In the genomic region with DNA sequence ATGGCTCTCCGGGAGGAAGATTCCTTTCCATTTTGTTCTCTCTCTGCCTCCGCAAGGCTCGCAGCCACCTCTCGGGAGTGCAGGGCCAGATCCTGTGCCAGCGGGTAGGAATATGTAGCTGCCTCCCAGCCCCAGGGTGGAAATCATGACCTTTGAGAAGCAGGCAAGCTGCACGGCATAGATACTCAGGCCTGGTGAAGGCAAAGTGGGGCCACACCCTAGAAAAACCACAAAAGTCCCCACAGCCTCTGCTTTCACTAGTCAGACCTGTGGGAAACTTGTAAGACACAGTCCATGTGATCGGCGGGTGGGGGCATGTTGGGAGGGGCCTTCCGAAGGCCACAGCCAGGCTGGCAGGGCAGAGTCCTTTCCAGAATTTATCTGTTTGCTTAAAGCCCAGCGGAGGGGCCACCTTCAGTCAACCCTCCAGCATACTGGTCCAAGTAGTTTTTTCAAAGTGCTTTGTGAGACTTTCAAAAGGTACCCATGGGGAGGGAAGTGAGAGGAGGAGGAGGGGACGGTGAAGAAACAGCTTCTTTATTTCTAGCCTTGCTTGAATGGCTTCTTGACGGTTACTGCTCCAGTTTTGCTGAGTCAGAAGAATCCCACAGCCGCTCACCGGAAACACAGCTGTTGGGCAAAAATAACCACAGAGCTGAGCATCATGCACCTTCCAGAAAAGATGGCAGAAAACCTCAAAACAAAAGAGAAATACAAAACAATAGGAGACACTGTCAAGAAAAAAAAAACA, we compare ENCODE assay signal across 1 cellular context.
TF ChIP-seq lines count a peak whose summit lies in the region.

A gene (plus strand): TSS at position 52 of the 751 bp plus-strand sequence. CDS start 16,562 bp downstream, outside the sequence.

TF ChIP-seq in K562, 482 proteins besides CTCF, POLR2A, EP300 and RAD21 (continued from another document):
- TF ChIP-seq HNRNPK (IDR thresholded peaks at IDR 0.05; ENCODE audit: low read depth, low read length, poor library complexity, severe bottlenecking) = no peak
- TF ChIP-seq POLR2H (tag; IDR thresholded peaks at IDR 0.05; ENCODE audit: low read depth) = peak; percentile 79
- no peak for TF ChIP-seq RBM25 (IDR thresholded peaks at IDR 0.05; ENCODE audit: low read depth, low read length, severe bottlenecking)
- no peak for TF ChIP-seq ZNF165 (CRISPR knock-in tag; IDR thresholded peaks at IDR 0.05; ENCODE audit: borderline replicate concordance)
- peak in 1 of 2 experiments; percentile 43 for TF ChIP-seq NCOA2 (IDR thresholded peaks at IDR 0.05; ENCODE audit: partially characterized antibody in 2 of 2)
- TF ChIP-seq STAT5B (CRISPR knock-in tag; IDR thresholded peaks at IDR 0.05) = no peak
- no peak for TF ChIP-seq ZKSCAN3 (CRISPR knock-in tag; IDR thresholded peaks at IDR 0.05)
- TF ChIP-seq, protein P1, sequence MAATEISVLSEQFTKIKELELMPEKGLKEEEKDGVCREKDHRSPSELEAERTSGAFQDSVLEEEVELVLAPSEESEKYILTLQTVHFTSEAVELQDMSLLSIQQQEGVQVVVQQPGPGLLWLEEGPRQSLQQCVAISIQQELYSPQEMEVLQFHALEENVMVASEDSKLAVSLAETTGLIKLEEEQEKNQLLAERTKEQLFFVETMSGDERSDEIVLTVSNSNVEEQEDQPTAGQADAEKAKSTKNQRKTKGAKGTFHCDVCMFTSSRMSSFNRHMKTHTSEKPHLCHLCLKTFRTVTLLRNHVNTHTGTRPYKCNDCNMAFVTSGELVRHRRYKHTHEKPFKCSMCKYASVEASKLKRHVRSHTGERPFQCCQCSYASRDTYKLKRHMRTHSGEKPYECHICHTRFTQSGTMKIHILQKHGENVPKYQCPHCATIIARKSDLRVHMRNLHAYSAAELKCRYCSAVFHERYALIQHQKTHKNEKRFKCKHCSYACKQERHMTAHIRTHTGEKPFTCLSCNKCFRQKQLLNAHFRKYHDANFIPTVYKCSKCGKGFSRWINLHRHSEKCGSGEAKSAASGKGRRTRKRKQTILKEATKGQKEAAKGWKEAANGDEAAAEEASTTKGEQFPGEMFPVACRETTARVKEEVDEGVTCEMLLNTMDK (IDR thresholded peaks at IDR 0.05; ENCODE audit: borderline replicate concordance, insufficient read depth, low read depth, low read length, poor library complexity, severe bottlenecking) = no peak
- TF ChIP-seq KAT2B (IDR thresholded peaks at IDR 0.05; ENCODE audit: low read depth, low read length) = no peak
- TF ChIP-seq ZNF551 (CRISPR knock-in tag; IDR thresholded peaks at IDR 0.05) = no peak
- TF ChIP-seq TSC22D4 (tag; IDR thresholded peaks at IDR 0.05) = no peak
- TF ChIP-seq, protein P2, sequence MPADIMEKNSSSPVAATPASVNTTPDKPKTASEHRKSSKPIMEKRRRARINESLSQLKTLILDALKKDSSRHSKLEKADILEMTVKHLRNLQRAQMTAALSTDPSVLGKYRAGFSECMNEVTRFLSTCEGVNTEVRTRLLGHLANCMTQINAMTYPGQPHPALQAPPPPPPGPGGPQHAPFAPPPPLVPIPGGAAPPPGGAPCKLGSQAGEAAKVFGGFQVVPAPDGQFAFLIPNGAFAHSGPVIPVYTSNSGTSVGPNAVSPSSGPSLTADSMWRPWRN (IDR thresholded peaks at IDR 0.05; ENCODE audit: low read depth) = 0 out of 2 replicates have a peak, but pooled peaks have one; percentile 14
- no peak for TF ChIP-seq HDGF (IDR thresholded peaks at IDR 0.05)
- TF ChIP-seq HDAC1 (IDR thresholded peaks at IDR 0.05) = peak in 1 of 2 experiments; percentile 69; a peak in 2 of 4 replicates
- TF ChIP-seq FUS (optimal IDR thresholded peaks at IDR 0.05; ENCODE audit: low read depth, low read length) = no peak
- peak; percentile 90 for TF ChIP-seq MEF2A (IDR thresholded peaks at IDR 0.05; ENCODE audit: control insufficient read depth, low read depth, low read length)
- TF ChIP-seq KLF1 (tag; IDR thresholded peaks at IDR 0.05) = peak; percentile 100
- TF ChIP-seq ZNF584 (CRISPR knock-in tag; IDR thresholded peaks at IDR 0.05; ENCODE audit: low read depth) = peak; percentile 92; the same call in 1 of the 2 replicates
- 0 out of 2 replicates have a peak, but pooled peaks have one; percentile 12 for TF ChIP-seq ELF2 (CRISPR knock-in tag; IDR thresholded peaks at IDR 0.05)
- peak; percentile 51; the same call in 1 of the 2 replicates for TF ChIP-seq ELF4 (CRISPR knock-in tag; IDR thresholded peaks at IDR 0.05)
- no peak for TF ChIP-seq SETDB1 (IDR thresholded peaks at IDR 0.05; ENCODE audit: low read length)
- TF ChIP-seq HDAC8 (tag; IDR thresholded peaks at IDR 0.05) = no peak
- peak; percentile 58 for TF ChIP-seq PHB2 (IDR thresholded peaks at IDR 0.05; ENCODE audit: low read depth)
- no peak for TF ChIP-seq ZNF75A (CRISPR knock-in tag; IDR thresholded peaks at IDR 0.05)
- peak; percentile 90 for TF ChIP-seq MYC (IDR thresholded peaks at IDR 0.05; ENCODE audit: low read depth, low read length)
- no peak for TF ChIP-seq MYC (CRISPR knock-in tag; IDR thresholded peaks at IDR 0.05; ENCODE audit: borderline replicate concordance, low read depth)
- no peak for TF ChIP-seq HNRNPH1 (optimal IDR thresholded peaks at IDR 0.05; ENCODE audit: low read depth, low read length)
- TF ChIP-seq SIN3B (IDR thresholded peaks at IDR 0.05; ENCODE audit: low read depth) = no peak; the same call in 1 of the 2 replicates
- TF ChIP-seq FOXM1 (IDR thresholded peaks at IDR 0.05; ENCODE audit: low read depth) = peak; percentile 84
- TF ChIP-seq FOXM1 (CRISPR knock-in tag; IDR thresholded peaks at IDR 0.05; ENCODE audit: low read depth) = no peak
- no peak for TF ChIP-seq ZFPM2 (CRISPR knock-in tag; IDR thresholded peaks at IDR 0.05)
- TF ChIP-seq NR2F6 (CRISPR knock-in tag; IDR thresholded peaks at IDR 0.05) = no peak
- TF ChIP-seq, protein P3, sequence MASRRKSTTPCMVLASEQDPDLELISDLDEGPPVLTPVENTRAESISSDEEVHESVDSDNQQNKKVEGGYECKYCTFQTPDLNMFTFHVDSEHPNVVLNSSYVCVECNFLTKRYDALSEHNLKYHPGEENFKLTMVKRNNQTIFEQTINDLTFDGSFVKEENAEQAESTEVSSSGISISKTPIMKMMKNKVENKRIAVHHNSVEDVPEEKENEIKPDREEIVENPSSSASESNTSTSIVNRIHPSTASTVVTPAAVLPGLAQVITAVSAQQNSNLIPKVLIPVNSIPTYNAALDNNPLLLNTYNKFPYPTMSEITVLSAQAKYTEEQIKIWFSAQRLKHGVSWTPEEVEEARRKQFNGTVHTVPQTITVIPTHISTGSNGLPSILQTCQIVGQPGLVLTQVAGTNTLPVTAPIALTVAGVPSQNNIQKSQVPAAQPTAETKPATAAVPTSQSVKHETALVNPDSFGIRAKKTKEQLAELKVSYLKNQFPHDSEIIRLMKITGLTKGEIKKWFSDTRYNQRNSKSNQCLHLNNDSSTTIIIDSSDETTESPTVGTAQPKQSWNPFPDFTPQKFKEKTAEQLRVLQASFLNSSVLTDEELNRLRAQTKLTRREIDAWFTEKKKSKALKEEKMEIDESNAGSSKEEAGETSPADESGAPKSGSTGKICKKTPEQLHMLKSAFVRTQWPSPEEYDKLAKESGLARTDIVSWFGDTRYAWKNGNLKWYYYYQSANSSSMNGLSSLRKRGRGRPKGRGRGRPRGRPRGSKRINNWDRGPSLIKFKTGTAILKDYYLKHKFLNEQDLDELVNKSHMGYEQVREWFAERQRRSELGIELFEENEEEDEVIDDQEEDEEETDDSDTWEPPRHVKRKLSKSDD (conservative IDR thresholded peaks at IDR 0.05; ENCODE audit: low read length) = no peak
- TF ChIP-seq ZNF445 (CRISPR knock-in tag; IDR thresholded peaks at IDR 0.05; ENCODE audit: low read depth) = no peak
- TF ChIP-seq, protein P4, sequence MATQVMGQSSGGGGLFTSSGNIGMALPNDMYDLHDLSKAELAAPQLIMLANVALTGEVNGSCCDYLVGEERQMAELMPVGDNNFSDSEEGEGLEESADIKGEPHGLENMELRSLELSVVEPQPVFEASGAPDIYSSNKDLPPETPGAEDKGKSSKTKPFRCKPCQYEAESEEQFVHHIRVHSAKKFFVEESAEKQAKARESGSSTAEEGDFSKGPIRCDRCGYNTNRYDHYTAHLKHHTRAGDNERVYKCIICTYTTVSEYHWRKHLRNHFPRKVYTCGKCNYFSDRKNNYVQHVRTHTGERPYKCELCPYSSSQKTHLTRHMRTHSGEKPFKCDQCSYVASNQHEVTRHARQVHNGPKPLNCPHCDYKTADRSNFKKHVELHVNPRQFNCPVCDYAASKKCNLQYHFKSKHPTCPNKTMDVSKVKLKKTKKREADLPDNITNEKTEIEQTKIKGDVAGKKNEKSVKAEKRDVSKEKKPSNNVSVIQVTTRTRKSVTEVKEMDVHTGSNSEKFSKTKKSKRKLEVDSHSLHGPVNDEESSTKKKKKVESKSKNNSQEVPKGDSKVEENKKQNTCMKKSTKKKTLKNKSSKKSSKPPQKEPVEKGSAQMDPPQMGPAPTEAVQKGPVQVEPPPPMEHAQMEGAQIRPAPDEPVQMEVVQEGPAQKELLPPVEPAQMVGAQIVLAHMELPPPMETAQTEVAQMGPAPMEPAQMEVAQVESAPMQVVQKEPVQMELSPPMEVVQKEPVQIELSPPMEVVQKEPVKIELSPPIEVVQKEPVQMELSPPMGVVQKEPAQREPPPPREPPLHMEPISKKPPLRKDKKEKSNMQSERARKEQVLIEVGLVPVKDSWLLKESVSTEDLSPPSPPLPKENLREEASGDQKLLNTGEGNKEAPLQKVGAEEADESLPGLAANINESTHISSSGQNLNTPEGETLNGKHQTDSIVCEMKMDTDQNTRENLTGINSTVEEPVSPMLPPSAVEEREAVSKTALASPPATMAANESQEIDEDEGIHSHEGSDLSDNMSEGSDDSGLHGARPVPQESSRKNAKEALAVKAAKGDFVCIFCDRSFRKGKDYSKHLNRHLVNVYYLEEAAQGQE (CRISPR knock-in tag; IDR thresholded peaks at IDR 0.05; ENCODE audit: low read depth) = no peak
- TF ChIP-seq, protein P5, sequence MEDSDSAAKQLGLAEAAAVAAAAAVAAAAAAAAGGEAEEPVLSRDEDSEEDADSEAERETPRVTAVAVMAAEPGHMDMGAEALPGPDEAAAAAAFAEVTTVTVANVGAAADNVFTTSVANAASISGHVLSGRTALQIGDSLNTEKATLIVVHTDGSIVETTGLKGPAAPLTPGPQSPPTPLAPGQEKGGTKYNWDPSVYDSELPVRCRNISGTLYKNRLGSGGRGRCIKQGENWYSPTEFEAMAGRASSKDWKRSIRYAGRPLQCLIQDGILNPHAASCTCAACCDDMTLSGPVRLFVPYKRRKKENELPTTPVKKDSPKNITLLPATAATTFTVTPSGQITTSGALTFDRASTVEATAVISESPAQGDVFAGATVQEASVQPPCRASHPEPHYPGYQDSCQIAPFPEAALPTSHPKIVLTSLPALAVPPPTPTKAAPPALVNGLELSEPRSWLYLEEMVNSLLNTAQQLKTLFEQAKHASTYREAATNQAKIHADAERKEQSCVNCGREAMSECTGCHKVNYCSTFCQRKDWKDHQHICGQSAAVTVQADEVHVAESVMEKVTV (CRISPR knock-in tag; IDR thresholded peaks at IDR 0.05) = no peak
- no peak for TF ChIP-seq KAT8 (IDR thresholded peaks at IDR 0.05; ENCODE audit: low read depth)
- TF ChIP-seq TGIF2 (CRISPR knock-in tag; IDR thresholded peaks at IDR 0.05) = no peak
